In genomic region chr2:229780856-229781773, GRCh38 we compare ENCODE assay signal across 8 cellular contexts.
DNase-seq lines count a peak whose midpoint lies in the region; ATAC-seq, FAIRE-seq and TF ChIP-seq lines count a peak whose summit lies in the region.

No MANE protein-coding gene starts in this region.

- intact Hi-C loops in CD8-positive, alpha-beta T cell (cut with DNase I, micrococcal nuclease), result loop anchor here (2.0 kb wide), 2 partner anchors 378 to 380 kb away; no protein-coding TSS in a partner anchor
- intact Hi-C loops in activated CD4-positive, alpha-beta T cell treated with anti-CD3 and anti-CD28 coated beads, Interleukin-2, amount 10 ng/mL, durations not matched to agents 24 days and 14 days (cut with micrococcal nuclease), result loop anchor here (5.0 to 10.0 kb wide), 2 partner anchors 141 to 384 kb away; partner anchors contain the start of genes FBXO36 and TRIP12

- CTCF ChIA-PET in CD8-positive, alpha-beta T cell (lab: Charles Lee), result interaction anchor here (0.6 to 4.0 kb wide), 30 partner anchors 8 to 589 kb away, joined by 3 to 26 read pairs (median 4); partner anchors contain the start of gene TRIP12

- H3F3A ChIP-seq in neural progenitor cell (ENCODE audit: low read depth), result peaks cover 16% of the 10 kb centered on the region

- H3K27me3 ChIP-seq in CD8-positive, alpha-beta T cell (ENCODE audit: insufficient read depth, low read length), result no peaks in the 10 kb centered on the region
- H3K27me3 ChIP-seq in neural progenitor cell, result no peaks in the 10 kb centered on the region

- ATAC-seq in CD8-positive, alpha-beta T cell, result peak; percentile 84
- ATAC-seq in GM19324 (IDR thresholded peaks at IDR 0.05; ENCODE audit: low FRiP score, unreplicated experiment), result peak; percentile 52
- ATAC-seq in HG03457 (IDR thresholded peaks at IDR 0.05; ENCODE audit: unreplicated experiment), result no peak

- peaks cover 4% of the 10 kb centered on the region for H3K4me1 ChIP-seq in CD8-positive, alpha-beta T cell (ENCODE audit: insufficient read depth, low read length)
- peaks cover 16% of the 10 kb centered on the region for H3K4me1 ChIP-seq in neural progenitor cell

- no peak overlapping the region for H2AFZ ChIP-seq in neural progenitor cell (replicated peaks)

- peak overlapping the region; percentile 1 for H3K4me2 ChIP-seq in neural progenitor cell

- peaks cover 25% of the 10 kb centered on the region for H3K36me3 ChIP-seq in CD8-positive, alpha-beta T cell (ENCODE audit: insufficient read depth, low read length)
- H3K36me3 ChIP-seq in neural progenitor cell, result peaks cover 15% of the 10 kb centered on the region

- peak overlapping the region; percentile 28 for H3K27ac Mint-ChIP-seq in CD8-positive, alpha-beta T cell
- peak overlapping the region; percentile 80 for H3K27ac Mint-ChIP-seq in neural progenitor cell
- no peak overlapping the region for H3K27ac Mint-ChIP-seq in activated CD4-positive, alpha-beta T cell treated with anti-CD3 and anti-CD28 coated beads, Interleukin-2, amount 10 ng/mL, durations not matched to agents 24 days and 14 days

- peak; percentile 98 for TF ChIP-seq CTCF in CD8-positive, alpha-beta T cell (IDR thresholded peaks at IDR 0.05)
- TF ChIP-seq CTCF in foreskin fibroblast (IDR thresholded peaks at IDR 0.05; ENCODE audit: low read depth, low read length), result peak; percentile 80
- TF ChIP-seq CTCF in neural progenitor cell (IDR thresholded peaks at IDR 0.05), result peak; percentile 89

- H3K27me3 Mint-ChIP-seq in CD8-positive, alpha-beta T cell (ENCODE audit: low read depth), result no peaks in the 10 kb centered on the region
- no peaks in the 10 kb centered on the region for H3K27me3 Mint-ChIP-seq in neural progenitor cell (ENCODE audit: insufficient read depth, low read depth)
- H3K27me3 Mint-ChIP-seq in activated CD4-positive, alpha-beta T cell treated with anti-CD3 and anti-CD28 coated beads, Interleukin-2, amount 10 ng/mL, durations not matched to agents 24 days and 14 days, result no peaks in the 10 kb centered on the region

- no peaks in the 10 kb centered on the region for H3K9me3 Mint-ChIP-seq in CD8-positive, alpha-beta T cell
- no peaks in the 10 kb centered on the region for H3K9me3 Mint-ChIP-seq in neural progenitor cell
- no peaks in the 10 kb centered on the region for H3K9me3 Mint-ChIP-seq in activated CD4-positive, alpha-beta T cell treated with anti-CD3 and anti-CD28 coated beads, Interleukin-2, amount 10 ng/mL, durations not matched to agents 24 days and 14 days

- H4K20me1 ChIP-seq in neural progenitor cell (ENCODE audit: low read depth), result peaks cover 20% of the 10 kb centered on the region

- H3K36me3 Mint-ChIP-seq in CD8-positive, alpha-beta T cell, result peaks cover 76% of the 10 kb centered on the region
- H3K36me3 Mint-ChIP-seq in neural progenitor cell, result peaks cover 31% of the 10 kb centered on the region
- peaks cover 42% of the 10 kb centered on the region for H3K36me3 Mint-ChIP-seq in activated CD4-positive, alpha-beta T cell treated with anti-CD3 and anti-CD28 coated beads, Interleukin-2, amount 10 ng/mL, durations not matched to agents 24 days and 14 days (ENCODE audit: low read depth)

- H3K27ac ChIP-seq in CD8-positive, alpha-beta T cell (ENCODE audit: low read depth, low read length), result no peak overlapping the region
- H3K27ac ChIP-seq in neural progenitor cell, result no peak overlapping the region

- no peak overlapping the region for H3K4me3 Mint-ChIP-seq in CD8-positive, alpha-beta T cell
- no peak overlapping the region for H3K4me3 Mint-ChIP-seq in neural progenitor cell
- H3K4me3 Mint-ChIP-seq in activated CD4-positive, alpha-beta T cell treated with anti-CD3 and anti-CD28 coated beads, Interleukin-2, amount 10 ng/mL, durations not matched to agents 24 days and 14 days, result no peak overlapping the region

- no peaks in the 10 kb centered on the region for H3K9me3 ChIP-seq in CD8-positive, alpha-beta T cell (ENCODE audit: low read length)
- H3K9me3 ChIP-seq in neural progenitor cell (ENCODE audit: low read depth), result no peaks in the 10 kb centered on the region

- no peak for DNase-seq in CD8-positive, alpha-beta T cell
- DNase-seq in MV-4-11 (lab: John Stamatoyannopoulos, UW) (peak; percentile 44), foreskin fibroblast (peak; percentile 31 to 71), neural progenitor cell (ENCODE audit: low spot score) (peak; percentile 36)
- no peak for DNase-seq in activated CD4-positive, alpha-beta T cell treated with anti-CD3 and anti-CD28 coated beads, Interleukin-2, amount 10 ng/mL, durations not matched to agents 24 days and 14 days

- peak; percentile 89 for FAIRE-seq in TTC549 (lab: Jason Lieb, UNC)

- H3K4me3 ChIP-seq in CD8-positive, alpha-beta T cell (ENCODE audit: low read depth, low read length), result no peak overlapping the region
- H3K4me3 ChIP-seq in foreskin fibroblast (ENCODE audit: low read depth in 1 of 2, low read length in 2 of 2), result no peak overlapping the region
- H3K4me3 ChIP-seq in neural progenitor cell, result no peak overlapping the region

- H3K9ac ChIP-seq in neural progenitor cell, result no peak overlapping the region

- peaks cover 27% of the 10 kb centered on the region for H3K4me1 Mint-ChIP-seq in CD8-positive, alpha-beta T cell (ENCODE audit: low read depth)
- peaks cover 11% of the 10 kb centered on the region for H3K4me1 Mint-ChIP-seq in neural progenitor cell
- H3K4me1 Mint-ChIP-seq in activated CD4-positive, alpha-beta T cell treated with anti-CD3 and anti-CD28 coated beads, Interleukin-2, amount 10 ng/mL, durations not matched to agents 24 days and 14 days, result peaks cover 11% of the 10 kb centered on the region

- H3K79me2 ChIP-seq in neural progenitor cell (ENCODE audit: low read depth), result no peaks in the 10 kb centered on the region

- POLR2A ChIA-PET in CD8-positive, alpha-beta T cell (lab: Charles Lee), result no interaction called here

Comparison
In these comparisons a context has a peak if more than half of its experiments do, and no peak if none do; other contexts are left out.
1. DNase-seq: peak in MV-4-11 (single experiment), foreskin fibroblast (2 of 2) and neural progenitor cell (single experiment); none in CD8-positive, alpha-beta T cell (0 of 7) and activated CD4-positive, alpha-beta T cell treated with anti-CD3 and anti-CD28 coated beads, Interleukin-2, amount 10 ng/mL, durations not matched to agents 24 days and 14 days (single experiment).
2. Peak in every context shown above with its lines, with median percentiles within 50 percentile points of each other: CTCF ChIP-seq.